ENCODE assay signal across 1 cellular context in genomic region chr18:63366991-63367240, GRCh38.
TF ChIP-seq lines count a peak whose summit lies in the region.

TSS of gene KDSR (minus strand) at chr18:63367206. CDS start at chr18:63367118, 88 bp downstream.

TF ChIP-seq in HepG2, 621 proteins besides CTCF, POLR2A, EP300 and RAD21 (continued from another document):
- TF ChIP-seq ZNF800 (CRISPR knock-in tag; IDR thresholded peaks at IDR 0.05) = no peak
- TF ChIP-seq ZFX (CRISPR knock-in tag; IDR thresholded peaks at IDR 0.05; ENCODE audit: low read depth) = no peak; the same call in 1 of the 2 replicates
- no peak for TF ChIP-seq HMGA1 (CRISPR knock-in tag; conservative IDR thresholded peaks at IDR 0.05)
- TF ChIP-seq MAX (IDR thresholded peaks at IDR 0.05) = 0 out of 2 replicates have a peak, but pooled peaks have one; percentile 17
- no peak for TF ChIP-seq ZNF124 (CRISPR knock-in tag; IDR thresholded peaks at IDR 0.05)
- peak; percentile 16; the same call in 1 of the 2 replicates for TF ChIP-seq ZNF687 (CRISPR knock-in tag; IDR thresholded peaks at IDR 0.05)
- TF ChIP-seq MLXIP (CRISPR knock-in tag; IDR thresholded peaks at IDR 0.05; ENCODE audit: borderline replicate concordance) = no peak
- TF ChIP-seq ZNF317 (CRISPR knock-in tag; IDR thresholded peaks at IDR 0.05) = no peak
- TF ChIP-seq ZZZ3 (CRISPR knock-in tag; IDR thresholded peaks at IDR 0.05; ENCODE audit: borderline replicate concordance) = no peak
- TF ChIP-seq ZNF17 (CRISPR knock-in tag; IDR thresholded peaks at IDR 0.05) = no peak
- TF ChIP-seq ZNF441 (CRISPR knock-in tag; IDR thresholded peaks at IDR 0.05; ENCODE audit: borderline replicate concordance) = 0 out of 2 replicates have a peak, but pooled peaks have one; percentile 5
- TF ChIP-seq ZNF510 (CRISPR knock-in tag; IDR thresholded peaks at IDR 0.05; ENCODE audit: low read depth) = no peak
- TF ChIP-seq CREM (IDR thresholded peaks at IDR 0.05) = no peak
- TF ChIP-seq CREM (CRISPR knock-in tag; IDR thresholded peaks at IDR 0.05) = peak; percentile 12; the same call in 1 of the 2 replicates
- no peak for TF ChIP-seq SKI (IDR thresholded peaks at IDR 0.05; ENCODE audit: partially characterized antibody)
- TF ChIP-seq, protein P1, sequence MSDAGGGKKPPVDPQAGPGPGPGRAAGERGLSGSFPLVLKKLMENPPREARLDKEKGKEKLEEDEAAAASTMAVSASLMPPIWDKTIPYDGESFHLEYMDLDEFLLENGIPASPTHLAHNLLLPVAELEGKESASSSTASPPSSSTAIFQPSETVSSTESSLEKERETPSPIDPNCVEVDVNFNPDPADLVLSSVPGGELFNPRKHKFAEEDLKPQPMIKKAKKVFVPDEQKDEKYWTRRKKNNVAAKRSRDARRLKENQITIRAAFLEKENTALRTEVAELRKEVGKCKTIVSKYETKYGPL (CRISPR knock-in tag; IDR thresholded peaks at IDR 0.05) = no peak
- TF ChIP-seq ZSCAN22 (CRISPR knock-in tag; IDR thresholded peaks at IDR 0.05) = no peak
- no peak for TF ChIP-seq KLF13 (CRISPR knock-in tag; IDR thresholded peaks at IDR 0.05)
- TF ChIP-seq PCBP1 (IDR thresholded peaks at IDR 0.05; ENCODE audit: borderline replicate concordance, low read depth, low read length) = no peak
- no peak for TF ChIP-seq TMF1 (CRISPR knock-in tag; IDR thresholded peaks at IDR 0.05; ENCODE audit: low read depth)
- TF ChIP-seq ASH2L (IDR thresholded peaks at IDR 0.05; ENCODE audit: insufficient read length, low read depth, low read length) = peak; percentile 70
- no peak for TF ChIP-seq BATF2 (CRISPR knock-in tag; IDR thresholded peaks at IDR 0.05)
- no peak for TF ChIP-seq PATZ1 (CRISPR knock-in tag; IDR thresholded peaks at IDR 0.05)
- no peak for TF ChIP-seq ZNF790 (CRISPR knock-in tag; IDR thresholded peaks at IDR 0.05; ENCODE audit: borderline replicate concordance)
- no peak for TF ChIP-seq ZMAT3 (CRISPR knock-in tag; conservative IDR thresholded peaks at IDR 0.05)
TF ChIP-seq in HepG2: peak in this region for 12.
